22 cellular contexts compared by ENCODE assay signal in genomic region chr21:18274370-18274769, GRCh38. TPM values are rescaled to one million over a fixed set of nuclear protein-coding genes. Genes with fewer than 3 reads are reported as not detected.
"Had no signal": no experiment of that assay in that cellular context is flagged by ENCODE, and none has a peak within 500 bp of the region (broad histone marks: within the 10 kb centered on the region; RNA-seq: fewer than 3 reads in every experiment).

No MANE protein-coding gene starts in this region.

- ATAC-seq: left cardiac atrium; left ventricle myocardium superior; sciatic nerve; stimulated activated memory B cell treated with anti-CD40 and anti-IgM and Interleukin-4, amounts not matched to agents 10 μg/mL and 1 μg/mL and 100 μg/mL, for 72 hours; stimulated activated naive CD8-positive, alpha-beta T cell treated with anti-CD3 and anti-CD28 coated beads, Interleukin-15, amount 100 ng/mL, for 72 hours had no signal

- H3K27me3 Mint-ChIP-seq: naive B cell; stimulated activated memory B cell treated with anti-CD40 and anti-IgM and Interleukin-4, amounts not matched to agents 10 μg/mL and 1 μg/mL and 100 μg/mL, for 72 hours; stimulated activated naive CD8-positive, alpha-beta T cell treated with anti-CD3 and anti-CD28 coated beads, Interleukin-15, amount 100 ng/mL, for 72 hours had no signal

- H3K4me3 ChIP-seq: coronary artery, hepatocyte, spleen, testis, tibial nerve had no signal

- H3K27ac ChIP-seq: coronary artery, hepatocyte, spleen, testis, tibial nerve had no signal

- DNase-seq: effector CD4-positive, alpha-beta T cell; foreskin melanocyte; head of caudate nucleus; kidney; left cardiac atrium; left ventricle myocardium superior; mesendoderm; naive B cell; posterior cingulate gyrus; spleen; stimulated activated CD4-positive, alpha-beta T cell treated with anti-CD3 and anti-CD28 coated beads, Interleukin-15, amount 100 ng/mL, for 24 hours; stimulated activated CD4-positive, alpha-beta T cell treated with anti-CD3 and anti-CD28 coated beads, Interleukin-1b, Interleukin-23, amount 100 ng/mL, for 48 hours; stimulated activated CD4-positive, alpha-beta T cell treated with anti-CD3 and anti-CD28 coated beads, Interleukin-4, amount 100 ng/mL, for 24 hours; stimulated activated naive CD8-positive, alpha-beta T cell treated with anti-CD3 and anti-CD28 coated beads, Interleukin-15, amount 100 ng/mL, for 72 hours; testis had no signal

- H3K4me1 ChIP-seq: spleen, testis, tibial nerve had no signal

- H3K9me3 ChIP-seq: spleen, testis, tibial nerve had no signal

- H3K9me3 Mint-ChIP-seq: naive B cell; nephron; stimulated activated memory B cell treated with anti-CD40 and anti-IgM and Interleukin-4, amounts not matched to agents 10 μg/mL and 1 μg/mL and 100 μg/mL, for 72 hours; stimulated activated naive CD8-positive, alpha-beta T cell treated with anti-CD3 and anti-CD28 coated beads, Interleukin-15, amount 100 ng/mL, for 72 hours had no signal

- H3K4me3 Mint-ChIP-seq: naive B cell; nephron; stimulated activated memory B cell treated with anti-CD40 and anti-IgM and Interleukin-4, amounts not matched to agents 10 μg/mL and 1 μg/mL and 100 μg/mL, for 72 hours; stimulated activated naive CD8-positive, alpha-beta T cell treated with anti-CD3 and anti-CD28 coated beads, Interleukin-15, amount 100 ng/mL, for 72 hours had no signal

- H3K36me3 ChIP-seq: spleen, tibial nerve had no signal

- H3K4me1 Mint-ChIP-seq: naive B cell; nephron; stimulated activated memory B cell treated with anti-CD40 and anti-IgM and Interleukin-4, amounts not matched to agents 10 μg/mL and 1 μg/mL and 100 μg/mL, for 72 hours; stimulated activated naive CD8-positive, alpha-beta T cell treated with anti-CD3 and anti-CD28 coated beads, Interleukin-15, amount 100 ng/mL, for 72 hours had no signal

- H3K36me3 Mint-ChIP-seq: naive B cell; stimulated activated memory B cell treated with anti-CD40 and anti-IgM and Interleukin-4, amounts not matched to agents 10 μg/mL and 1 μg/mL and 100 μg/mL, for 72 hours had no signal

- H3K27me3 ChIP-seq: hepatocyte, spleen, testis, tibial nerve had no signal

RNA-seq across cellular contexts. Expression of gene CHODL, which starts 29.7 kb away (rescaled TPM):
- total RNA-seq: osteoblast had no signal
